Comparison of ENCODE assay signal across 22 cellular contexts in the genomic region with DNA sequence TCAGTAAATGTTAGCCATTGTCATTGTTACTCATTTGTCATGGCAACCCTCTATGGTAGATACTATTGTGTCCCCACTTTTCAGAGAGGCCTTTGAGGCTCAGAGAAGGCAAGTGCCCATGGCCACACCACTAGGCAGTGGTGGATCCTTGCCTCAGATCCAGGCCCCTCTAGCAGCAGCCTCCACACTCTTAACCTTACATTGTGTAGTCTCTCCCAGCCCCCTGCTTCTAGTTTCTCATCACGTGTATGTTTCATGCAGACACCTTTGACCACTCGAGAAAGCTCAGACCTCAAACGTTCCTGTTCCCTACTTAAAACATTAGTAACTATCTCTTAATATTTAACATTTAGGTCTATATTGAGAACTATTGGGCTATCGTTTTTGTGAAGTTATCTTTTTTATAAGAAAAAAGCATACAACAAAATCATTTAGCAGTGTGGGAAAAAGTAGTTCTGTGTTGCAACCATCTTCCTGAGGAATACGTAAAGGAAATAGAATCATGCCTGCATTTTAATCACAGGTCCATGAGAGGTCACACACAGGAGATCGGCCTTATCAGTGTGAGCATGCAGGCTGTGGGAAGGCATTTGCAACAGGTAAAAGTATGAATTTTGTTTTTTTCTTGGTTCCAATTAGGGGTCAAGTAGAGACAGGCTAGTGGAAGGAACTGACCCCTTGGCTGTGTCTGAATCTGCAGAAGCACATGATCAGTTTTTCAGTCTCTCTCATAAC. TPM values are rescaled to one million over a fixed set of nuclear protein-coding genes. Genes with fewer than 3 reads are reported as not detected.
DNase-seq lines count a peak whose midpoint lies in the region; ATAC-seq and TF ChIP-seq lines count a peak whose summit lies in the region.
"Had no signal": no experiment of that assay in that cellular context is flagged by ENCODE, and none has a peak within 500 bp of the region (broad histone marks: within the 10 kb centered on the region; RNA-seq: fewer than 3 reads in every experiment).

No MANE protein-coding gene starts in this region.

- ATAC-seq in WTC11 (no peak), GM18519 (IDR thresholded peaks at IDR 0.05; ENCODE audit: low FRiP score, unreplicated experiment) (no peak), psoas muscle (no peak)
- ATAC-seq: HepG2 had no signal

- TF ChIP-seq CTCF in Caco-2 (IDR thresholded peaks at IDR 0.05; ENCODE audit: insufficient read depth in 1 of 2, low read depth in 1 of 2, low read length in 1 of 2, severe bottlenecking in 1 of 2, unreplicated experiment in 1 of 2) = no peak
- TF ChIP-seq CTCF in WTC11 (IDR thresholded peaks at IDR 0.05) = no peak
- no peak for TF ChIP-seq CTCF in nephron (IDR thresholded peaks at IDR 0.05; ENCODE audit: unreplicated experiment in 3 of 3)
- TF ChIP-seq CTCF in psoas muscle (IDR thresholded peaks at IDR 0.05) = no peak
- TF ChIP-seq CTCF in coronary artery (IDR thresholded peaks at IDR 0.05) = no peak

- H3K4me3 Mint-ChIP-seq in CD8-positive, alpha-beta memory T cell = no peak overlapping the region
- H3K4me3 Mint-ChIP-seq in Caco-2 (ENCODE audit: unreplicated experiment) = no peak overlapping the region
- no peak overlapping the region for H3K4me3 Mint-ChIP-seq in WTC11
- H3K4me3 Mint-ChIP-seq in nephron = no peak overlapping the region
- H3K4me3 Mint-ChIP-seq: CD4-positive, alpha-beta memory T cell had no signal

- H3K27ac ChIP-seq in CD8-positive, alpha-beta memory T cell (ENCODE audit: low read depth, low read length) = peak overlapping the region; percentile 7
- H3K27ac ChIP-seq in psoas muscle = no peak overlapping the region
- no peak overlapping the region for H3K27ac ChIP-seq in coronary artery

- no peak overlapping the region for H3K4me3 ChIP-seq in CD8-positive, alpha-beta memory T cell (ENCODE audit: low read length)
- no peak overlapping the region for H3K4me3 ChIP-seq in Caco-2 (ENCODE audit: low read depth, low read length)
- H3K4me3 ChIP-seq in psoas muscle = no peak overlapping the region
- H3K4me3 ChIP-seq in coronary artery = no peak overlapping the region

- no peaks in the 10 kb centered on the region for H3K9me3 ChIP-seq in CD8-positive, alpha-beta memory T cell (ENCODE audit: low read length)
- H3K9me3 ChIP-seq in Caco-2 (no peaks in the 10 kb centered on the region), psoas muscle (no peaks in the 10 kb centered on the region)

- peaks cover 5 to 73% (median 32%) of the 10 kb centered on the region in 3 donors for H3K36me3 Mint-ChIP-seq in CD8-positive, alpha-beta memory T cell
- peaks cover 18% of the 10 kb centered on the region for H3K36me3 Mint-ChIP-seq in Caco-2 (ENCODE audit: insufficient read depth, unreplicated experiment)
- peaks cover 55% of the 10 kb centered on the region for H3K36me3 Mint-ChIP-seq in WTC11
- H3K36me3 Mint-ChIP-seq in nephron (ENCODE audit: low read depth) = peaks cover 60% of the 10 kb centered on the region

- intact Hi-C loops in Caco-2 (cut with micrococcal nuclease; ENCODE audit: unreplicated experiment) = no loop called here
- intact Hi-C loops in psoas muscle (cut with DNase I) = no loop called here

- WGBS in psoas muscle, 3 donors = 84 to 91% (median 87%) methylated on average over 6 of the region's 6 CpGs

- H3K27ac Mint-ChIP-seq in CD8-positive, alpha-beta memory T cell = no peak overlapping the region
- H3K27ac Mint-ChIP-seq in Caco-2 (ENCODE audit: unreplicated experiment) = peak overlapping the region; percentile 63
- H3K27ac Mint-ChIP-seq in WTC11 = peak overlapping the region; percentile 59; the same call in 1 of the 2 replicates
- peak overlapping the region in 2 of 3 experiments; percentile 86 to 96 for H3K27ac Mint-ChIP-seq in nephron

- CTCF ChIA-PET in CD8-positive, alpha-beta memory T cell (lab: Charles Lee) = interaction anchor here (1.4 kb wide), 1 partner anchor 118 kb away, joined by 3 read pairs; no protein-coding TSS in a partner anchor
- CTCF ChIA-PET in Caco-2 (lab: Charles Lee) (interaction anchor here (1.1 kb wide), 1 partner anchor 11 kb away, joined by 7 read pairs; no protein-coding TSS in a partner anchor), WTC11 (lab: Charles Lee) (interaction anchor here (1.1 kb wide), 1 partner anchor 11 kb away, joined by 3 read pairs; no protein-coding TSS in a partner anchor)

- no peaks in the 10 kb centered on the region for H3K4me1 ChIP-seq in CD8-positive, alpha-beta memory T cell (ENCODE audit: insufficient read depth, low read length)
- H3K4me1 ChIP-seq in Caco-2 = peaks cover 44% of the 10 kb centered on the region
- H3K4me1 ChIP-seq in psoas muscle = no peaks in the 10 kb centered on the region

- H3K27me3 Mint-ChIP-seq in CD8-positive, alpha-beta memory T cell = no peaks in the 10 kb centered on the region
- H3K27me3 Mint-ChIP-seq in Caco-2 (ENCODE audit: insufficient read depth, unreplicated experiment) (no peaks in the 10 kb centered on the region), WTC11 (ENCODE audit: low read depth) (no peaks in the 10 kb centered on the region), nephron (ENCODE audit: low read depth) (no peaks in the 10 kb centered on the region)
- H3K27me3 Mint-ChIP-seq: CD4-positive, alpha-beta memory T cell had no signal

- H3K4me1 Mint-ChIP-seq in CD8-positive, alpha-beta memory T cell = peaks cover 0 to 5% (median 2%) of the 10 kb centered on the region in 3 donors
- H3K4me1 Mint-ChIP-seq in Caco-2 (ENCODE audit: low read depth, unreplicated experiment) = peaks cover 19% of the 10 kb centered on the region
- H3K4me1 Mint-ChIP-seq in WTC11 = no peaks in the 10 kb centered on the region
- H3K4me1 Mint-ChIP-seq in nephron = peaks cover 7% of the 10 kb centered on the region
- H3K4me1 Mint-ChIP-seq: CD4-positive, alpha-beta memory T cell had no signal

- no peaks in the 10 kb centered on the region for H3K9me3 Mint-ChIP-seq in CD8-positive, alpha-beta memory T cell
- no peaks in the 10 kb centered on the region for H3K9me3 Mint-ChIP-seq in Caco-2 (ENCODE audit: unreplicated experiment)
- H3K9me3 Mint-ChIP-seq in WTC11 = no peaks in the 10 kb centered on the region
- H3K9me3 Mint-ChIP-seq in nephron = no peaks in the 10 kb centered on the region
- H3K9me3 Mint-ChIP-seq: CD4-positive, alpha-beta memory T cell had no signal

- POLR2A ChIA-PET in CD8-positive, alpha-beta memory T cell (lab: Charles Lee) = no interaction called here
- POLR2A ChIA-PET in Caco-2 (lab: Charles Lee) (no interaction called here), WTC11 (lab: Charles Lee) (no interaction called here)

- no TSS peak for BruUV-seq in Caco-2 (replicated peaks; lab: Mats Ljungman, UMichigan)

- H3K36me3 ChIP-seq in CD8-positive, alpha-beta memory T cell (ENCODE audit: insufficient read depth, low read length) = peaks cover 41% of the 10 kb centered on the region
- H3K36me3 ChIP-seq in Caco-2 (ENCODE audit: control insufficient read depth, insufficient read depth, low read length) (peaks cover 1% of the 10 kb centered on the region; the same call in 1 of the 2 replicates), psoas muscle (ENCODE audit: insufficient read depth in 1 of 2, low read depth in 1 of 2) (peaks cover 9 to 81% of the 10 kb centered on the region in 2 donors)

- no peak for DNase-seq in CD8-positive, alpha-beta memory T cell
- no peak for DNase-seq in Caco-2
- no peak for DNase-seq in WTC11 (ENCODE audit: low spot score)
- no peak for DNase-seq in psoas muscle
- DNase-seq in coronary artery (ENCODE audit: low spot score) = no peak
- DNase-seq: C1 segment of cervical spinal cord; CD4-positive, alpha-beta memory T cell; DMS 273 treated with DMSO at 0.1 percent for 48 hours; DMS79 treated with DMSO at 0.1 percent for 48 hours; GF-D8; Kasumi-1; MV-4-11; NCI-H1105; NCI-H1436 treated with DMSO at 0.1 percent for 48 hours; NCI-H187 treated with DMSO at 0.1 percent for 48 hours; NCI-H2107; NCI-H524; NCI-H748 treated with DMSO at 0.1 percent for 48 hours; SHP77 treated with DMSO at 0.1 percent for 48 hours had no signal

- H3K27me3 ChIP-seq in CD8-positive, alpha-beta memory T cell (ENCODE audit: insufficient read depth, low read length, poor library complexity, severe bottlenecking) = no peaks in the 10 kb centered on the region
- no peaks in the 10 kb centered on the region for H3K27me3 ChIP-seq in Caco-2 (replicated peaks; ENCODE audit: control insufficient read depth, insufficient read depth, low read length)
- no peaks in the 10 kb centered on the region for H3K27me3 ChIP-seq in psoas muscle (ENCODE audit: insufficient read depth in 3 of 3, low read length in 2 of 3)

TF ChIP-seq in WTC11, 78 proteins besides CTCF, POLR2A, EP300 and RAD21 (continues in another document):
- TF ChIP-seq GABPB1 (CRISPR knock-in tag; IDR thresholded peaks at IDR 0.05) (no peak), SP1 (CRISPR knock-in tag; conservative IDR thresholded peaks at IDR 0.05) (no peak), ESRRA (CRISPR knock-in tag; IDR thresholded peaks at IDR 0.05; ENCODE audit: borderline replicate concordance) (no peak), ZNF396 (CRISPR knock-in tag; IDR thresholded peaks at IDR 0.05; ENCODE audit: borderline replicate concordance) (no peak), RORB (CRISPR knock-in tag; IDR thresholded peaks at IDR 0.05) (no peak)
- TF ChIP-seq, protein P1, sequence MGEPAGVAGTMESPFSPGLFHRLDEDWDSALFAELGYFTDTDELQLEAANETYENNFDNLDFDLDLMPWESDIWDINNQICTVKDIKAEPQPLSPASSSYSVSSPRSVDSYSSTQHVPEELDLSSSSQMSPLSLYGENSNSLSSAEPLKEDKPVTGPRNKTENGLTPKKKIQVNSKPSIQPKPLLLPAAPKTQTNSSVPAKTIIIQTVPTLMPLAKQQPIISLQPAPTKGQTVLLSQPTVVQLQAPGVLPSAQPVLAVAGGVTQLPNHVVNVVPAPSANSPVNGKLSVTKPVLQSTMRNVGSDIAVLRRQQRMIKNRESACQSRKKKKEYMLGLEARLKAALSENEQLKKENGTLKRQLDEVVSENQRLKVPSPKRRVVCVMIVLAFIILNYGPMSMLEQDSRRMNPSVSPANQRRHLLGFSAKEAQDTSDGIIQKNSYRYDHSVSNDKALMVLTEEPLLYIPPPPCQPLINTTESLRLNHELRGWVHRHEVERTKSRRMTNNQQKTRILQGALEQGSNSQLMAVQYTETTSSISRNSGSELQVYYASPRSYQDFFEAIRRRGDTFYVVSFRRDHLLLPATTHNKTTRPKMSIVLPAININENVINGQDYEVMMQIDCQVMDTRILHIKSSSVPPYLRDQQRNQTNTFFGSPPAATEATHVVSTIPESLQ (CRISPR knock-in tag; IDR thresholded peaks at IDR 0.05) = no peak

RNA-seq across cellular contexts. Expression of a gene that starts 35.1 kb away (rescaled TPM):
- total RNA-seq in CD8-positive, alpha-beta memory T cell = 10 to 100 TPM; 33.0 to 39.8 TPM
- 33.3 TPM for polyA plus RNA-seq in CD8-positive, alpha-beta memory T cell
- total RNA-seq in Caco-2 (2022) = 27.2 and 31.2 TPM in 2 replicates
- 34.0 to 35.8 TPM (median 34.0 TPM) in 3 replicates for total RNA-seq in WTC11 (2021)
- total RNA-seq in psoas muscle = 10 to 100 TPM; 22.6 to 27.9 (median 23.8) TPM
- polyA plus RNA-seq in psoas muscle = 10 to 100 TPM; 21.1 to 25.4 (median 25.2) TPM

Comparison
In these comparisons a context has a peak if more than half of its experiments do, and no peak if none do; other contexts are left out.
1. H3K27ac Mint-ChIP-seq: peak in Caco-2 (single experiment), WTC11 (single experiment) and nephron (2 of 3); none in CD8-positive, alpha-beta memory T cell (0 of 8).